In the genomic region with DNA sequence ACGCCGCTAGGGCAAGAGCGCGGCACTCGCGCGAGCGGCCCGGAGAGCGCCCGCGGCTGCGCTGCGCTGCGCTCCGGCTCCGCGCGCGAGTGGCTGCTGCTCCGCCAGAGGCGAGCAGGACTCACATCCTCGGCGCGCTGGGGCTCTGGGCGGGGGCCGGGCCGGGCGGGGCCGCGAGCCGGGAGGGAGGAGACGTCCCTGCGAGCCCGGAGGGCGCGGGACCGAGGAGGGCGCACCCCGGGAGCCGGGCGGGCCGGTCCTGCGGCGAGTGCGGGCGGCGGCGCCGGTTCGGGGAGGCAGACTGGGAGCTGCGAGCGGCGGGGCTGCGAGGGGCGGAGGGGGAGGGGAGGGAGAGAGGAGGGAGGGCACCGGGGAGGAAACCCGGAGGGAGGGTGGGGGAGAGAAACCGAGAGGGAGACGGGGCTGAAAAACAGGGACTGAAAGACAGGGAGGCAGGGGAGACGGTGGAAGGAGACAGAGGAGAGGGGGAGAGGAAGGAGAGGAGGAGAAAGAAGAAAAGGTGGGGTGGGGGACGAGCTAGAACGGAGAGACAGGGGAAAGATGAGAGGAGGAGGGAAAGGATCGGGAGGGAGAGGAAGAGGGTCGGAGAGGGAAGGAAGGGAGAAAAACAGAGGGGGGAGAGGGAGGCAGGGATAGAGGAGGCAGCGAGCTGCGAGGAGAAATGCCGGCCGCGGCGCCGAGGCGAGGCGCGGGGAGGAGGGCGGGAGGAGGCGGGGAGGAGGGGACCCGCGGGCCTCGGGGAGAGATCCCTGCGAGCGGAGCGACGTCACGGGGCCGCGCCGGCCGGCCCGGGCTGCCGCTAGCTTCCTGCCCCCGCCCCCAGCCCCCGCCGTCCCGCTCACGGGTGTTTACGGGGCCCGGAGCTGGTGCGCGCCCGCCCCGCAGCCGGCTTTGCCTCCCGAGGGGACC, we compare ENCODE assay signal across 8 cellular contexts. TPM values are rescaled to one million over a fixed set of nuclear protein-coding genes. Genes with fewer than 3 reads are reported as not detected.
DNase-seq lines count a peak whose midpoint lies in the region; ATAC-seq, FAIRE-seq and TF ChIP-seq lines count a peak whose summit lies in the region.

A gene (minus strand): TSS at position 684 of the 930 bp plus-strand sequence. CDS start 831 bp downstream, outside the sequence.

- H3K27me3 Mint-ChIP-seq in naive thymus-derived CD8-positive, alpha-beta T cell = peaks cover 17 to 43% (median 38%) of the 10 kb centered on the region in 5 donors

- TF ChIP-seq CTCF in PC-9 (conservative IDR thresholded peaks at IDR 0.05) (no peak), foreskin fibroblast (IDR thresholded peaks at IDR 0.05; ENCODE audit: low read depth, low read length) (no peak), suprapubic skin (IDR thresholded peaks at IDR 0.05) (no peak)

- BruUV-seq in PC-9 (replicated peaks; lab: Mats Ljungman, UMichigan) = no TSS peak

- under 1% methylated on average over 43 of the region's 104 CpGs for whole genome bisulfite sequencing in suprapubic skin

- H3K27me3 ChIP-seq in PC-9 (ENCODE audit: insufficient read depth, low read depth) (no peaks in the 10 kb centered on the region), suprapubic skin (peaks cover 51% of the 10 kb centered on the region)

- peaks cover 33% of the 10 kb centered on the region for H3K4me1 ChIP-seq in PC-9 (replicated peaks; ENCODE audit: insufficient read depth)
- peaks cover 42% of the 10 kb centered on the region for H3K4me1 ChIP-seq in suprapubic skin

- peak within 1 kb of the TSS in 6 of 10 donors; percentile 48 to 80 (median 64) for H3K27ac Mint-ChIP-seq in naive thymus-derived CD8-positive, alpha-beta T cell

- TF ChIP-seq POLR2A in suprapubic skin (IDR thresholded peaks at IDR 0.05) = peak in 1 of 2 donors; percentile 37

- H3K4me2 ChIP-seq in PC-9 = peak within 1 kb of the TSS; percentile 92

- H3K4me1 Mint-ChIP-seq in naive thymus-derived CD8-positive, alpha-beta T cell = peaks cover 16 to 25% (median 19%) of the 10 kb centered on the region in 4 donors

- peak; percentile 71 to 77 for ATAC-seq in naive thymus-derived CD8-positive, alpha-beta T cell
- ATAC-seq in GM21515 (IDR thresholded peaks at IDR 0.05; ENCODE audit: unreplicated experiment) = no peak
- no peak for ATAC-seq in HG02973 (IDR thresholded peaks at IDR 0.05; ENCODE audit: unreplicated experiment)

- H4K20me1 ChIP-seq in PC-9 (ENCODE audit: insufficient read depth) = peaks cover 5% of the 10 kb centered on the region; the same call in 1 of the 2 replicates

- peaks cover 24% of the 10 kb centered on the region; the same call in 1 of the 2 replicates for H3F3A ChIP-seq in PC-9 (ENCODE audit: insufficient read depth, low read depth)

- CTCF ChIA-PET in PC-9 (lab: Charles Lee) = interaction anchor here (1.1 kb wide), 1 partner anchor 124 kb away, joined by 4 read pairs; no protein-coding TSS in a partner anchor

- H3K79me2 ChIP-seq in PC-9 (ENCODE audit: low read depth) = peaks cover 40% of the 10 kb centered on the region

- H3K4me3 ChIP-seq in PC-9 = peak within 1 kb of the TSS; percentile 87
- H3K4me3 ChIP-seq in foreskin fibroblast (ENCODE audit: low read depth in 1 of 2, low read length in 2 of 2) = peak within 1 kb of the TSS; percentile 75 to 98
- peak within 1 kb of the TSS; percentile 57 for H3K4me3 ChIP-seq in suprapubic skin

- no peak for FAIRE-seq in GM19239 (lab: Jason Lieb, UNC)

- no peaks in the 10 kb centered on the region for H3K9me2 ChIP-seq in PC-9 (ENCODE audit: insufficient read depth)

- peak within 1 kb of the TSS; percentile 75 for H2AFZ ChIP-seq in PC-9

- POLR2A ChIA-PET in PC-9 (lab: Charles Lee; ENCODE audit: unreplicated experiment) = interaction anchor here (0.6 kb wide), 3 partner anchors 9 to 1438 kb away, joined by 3 to 39 read pairs (median 3); no protein-coding TSS in a partner anchor
- POLR2A ChIA-PET in naive thymus-derived CD8-positive, alpha-beta T cell (lab: Charles Lee) = interaction anchor here (1.0 to 1.1 kb wide), 2 partner anchors 20 to 148 kb away, joined by 4 read pairs; a partner anchor contains a TSS

- H3K9me3 ChIP-seq in PC-9 (ENCODE audit: insufficient read depth, low read depth) = no peaks in the 10 kb centered on the region
- H3K9me3 ChIP-seq in suprapubic skin = no peaks in the 10 kb centered on the region

- peak within 1 kb of the TSS; percentile 87 for H3K27ac ChIP-seq in PC-9
- peak within 1 kb of the TSS; percentile 80 for H3K27ac ChIP-seq in suprapubic skin

- intact Hi-C loops in PC-9 (cut with micrococcal nuclease; ENCODE audit: unreplicated experiment) = no loop called here

- no peak for TF ChIP-seq EP300 in suprapubic skin (IDR thresholded peaks at IDR 0.05)

- no peaks in the 10 kb centered on the region for H3K9me3 Mint-ChIP-seq in naive thymus-derived CD8-positive, alpha-beta T cell

- H3K36me3 ChIP-seq in PC-9 (ENCODE audit: low read depth) (no peaks in the 10 kb centered on the region), suprapubic skin (no peaks in the 10 kb centered on the region)

- peak within 1 kb of the TSS; percentile 80 to 94 (median 86) for H3K4me3 Mint-ChIP-seq in naive thymus-derived CD8-positive, alpha-beta T cell

- H3K36me3 Mint-ChIP-seq in naive thymus-derived CD8-positive, alpha-beta T cell = peaks cover 0 to 7% (median 0%) of the 10 kb centered on the region in 3 donors

- peak; percentile 26 for DNase-seq in GM19239 (ENCODE audit: insufficient read length, low spot score)
- DNase-seq in PC-9 = peak; percentile 47 to 69
- peak; percentile 46 for DNase-seq in activated gamma-delta T cell treated with Interleukin-2 at 50 U/mL for 16 hours
- DNase-seq in foreskin fibroblast = peak; percentile 83 to 93
- DNase-seq in naive thymus-derived CD8-positive, alpha-beta T cell = peak; percentile 12 to 77 (median 40)
- peak; percentile 78 to 87 for DNase-seq in suprapubic skin (ENCODE audit: low spot score in 2 of 2)

RNA-seq across cellular contexts. Expression of the gene that starts here (rescaled TPM):
- total RNA-seq in PC-9 (2021) = 34.9 and 44.6 TPM in 2 replicates
- 1 to 10 TPM; 5.0 to 5.6 TPM for total RNA-seq in naive thymus-derived CD8-positive, alpha-beta T cell
- under 1 TPM; 0.23 to 0.34 (median 0.25) TPM for polyA plus RNA-seq in naive thymus-derived CD8-positive, alpha-beta T cell
- total RNA-seq in suprapubic skin = 10 to 100 TPM in 2 of 4 donors, 1 to 10 TPM in 2; 7.0 to 18.1 (median 9.5) TPM

Comparison
In these comparisons a context has a peak if more than half of its experiments do, and no peak if none do; other contexts are left out.
1. DNase-seq: peak in every context shown above with its lines; median percentile 88 in foreskin fibroblast; 82 in suprapubic skin; 58 in PC-9; 46 in activated gamma-delta T cell treated with Interleukin-2 at 50 U/mL for 16 hours; 40 in naive thymus-derived CD8-positive, alpha-beta T cell; 26 in GM19239.
2. ATAC-seq: peak in naive thymus-derived CD8-positive, alpha-beta T cell (2 of 2); none in GM21515 (single experiment) and HG02973 (single experiment).
3. Peak in every context shown above with its lines, with median percentiles within 50 percentile points of each other: H3K4me3 ChIP-seq.